ENCODE assay signal across 31 cellular contexts in the genomic region with DNA sequence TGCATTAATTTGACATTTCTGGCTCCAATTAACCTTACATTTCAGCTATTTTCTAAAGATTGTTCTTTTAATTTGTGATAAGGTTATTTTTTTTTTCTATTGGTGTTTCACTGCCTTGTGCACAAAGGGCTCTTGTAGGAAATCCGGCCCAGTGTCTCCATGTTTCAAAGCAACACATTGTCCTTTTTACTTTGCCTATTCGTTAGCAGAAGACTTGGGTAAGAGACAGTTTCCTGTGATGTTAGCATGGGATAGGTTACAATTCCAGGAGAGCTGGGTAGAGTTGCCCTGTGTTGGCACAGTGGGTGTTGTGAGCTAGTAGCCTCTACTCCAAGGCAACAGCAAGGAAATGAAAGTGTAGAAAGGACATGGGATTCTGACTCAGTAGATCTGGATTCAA.
"Had no signal": no experiment of that assay in that cellular context is flagged by ENCODE, and none has a peak within 500 bp of the region (broad histone marks: within the 10 kb centered on the region; RNA-seq: fewer than 3 reads in every experiment).

No MANE protein-coding gene starts in this region.

- H3K4me1 ChIP-seq: adrenal gland, body of pancreas, breast epithelium had no signal

- DNase-seq: activated B cell treated with CpG ODN at 0.5 μM for 24 hours; activated CD4-positive, alpha-beta memory T cell treated with anti-CD3 and anti-CD28 coated beads for 36 hours; activated CD4-positive, alpha-beta T cell treated with anti-CD3 and anti-CD28 coated beads for 4 hours; activated CD4-positive, alpha-beta T cell treated with anti-CD3 and anti-CD28 coated beads, Interleukin-2, amount 10 ng/mL, durations not matched to agents 24 days and 14 days; activated CD4-positive, alpha-beta T cell treated with anti-CD3 and anti-CD28 coated beads, Interleukin-2, amount 50 U/mL, for 1 hour; activated CD4-positive, alpha-beta T cell treated with anti-CD3 and anti-CD28 coated beads, Interleukin-2, amount 50 U/mL, for 4 hours; activated CD4-positive, CD25-positive, alpha-beta regulatory T cell treated with anti-CD3 and anti-CD28 coated beads, Interleukin-2, amount 50 U/mL, for 72 hours; activated CD8-positive, alpha-beta memory T cell treated with anti-CD3 and anti-CD28 coated beads, Interleukin-2, amount 50 U/mL, for 4 hours; activated CD8-positive, alpha-beta T cell treated with anti-CD3 and anti-CD28 coated beads for 36 hours; activated effector memory CD4-positive, alpha-beta T cell treated with anti-CD3 and anti-CD28 coated beads, Interleukin-2, amount 50 U/mL, for 16 hours; activated gamma-delta T cell treated with Interleukin-2 at 50 U/mL for 16 hours; activated naive CD4-positive, alpha-beta T cell; activated naive CD4-positive, alpha-beta T cell treated with anti-CD3 and anti-CD28 coated beads for 36 hours; activated naive CD4-positive, alpha-beta T cell treated with anti-CD3 and anti-CD28 coated beads, Interleukin-2, amount 50 U/mL, for 16 hours; activated naive CD8-positive, alpha-beta T cell treated with anti-CD3 and anti-CD28 coated beads for 36 hours; activated T-cell treated with anti-CD3 and anti-CD28 coated beads for 4 hours; activated T-cell treated with anti-CD3 and anti-CD28 coated beads, Interleukin-2, amount 50 U/mL, for 1 hour; activated T-cell treated with anti-CD3 and anti-CD28 coated beads, Interleukin-2, amount 50 U/mL, for 4 hours; activated T-cell treated with anti-CD3 and anti-CD28 coated beads, Interleukin-2, amount 50 U/mL, for 72 hours; adrenal gland; amniotic stem cell; aorta; body of pancreas; brain microvascular endothelial cell; central memory CD4-positive, alpha-beta T cell; T-helper 2 cell; T-helper 9 cell had no signal

- H3K36me3 ChIP-seq: adrenal gland, brain microvascular endothelial cell, breast epithelium had no signal

- H3K4me3 ChIP-seq: adrenal gland, body of pancreas, breast epithelium had no signal

- H3K9me3 ChIP-seq: adrenal gland, body of pancreas, breast epithelium had no signal

- H3K27me3 ChIP-seq: adrenal gland, body of pancreas, brain microvascular endothelial cell, breast epithelium had no signal

- FAIRE-seq: astrocyte, TTC549 had no signal

- H3K27ac ChIP-seq: adrenal gland, body of pancreas, brain microvascular endothelial cell, breast epithelium, VCaP had no signal
